In genomic region chr18:31565782-31566512, GRCh38 we compare ENCODE assay signal across 23 cellular contexts. TPM values are rescaled to one million over a fixed set of nuclear protein-coding genes. Genes with fewer than 3 reads are reported as not detected.
A peak's percentile ranks its signal among the peaks of the same experiment; 100 is the strongest.
DNase-seq lines count a peak whose midpoint lies in the region; ATAC-seq, FAIRE-seq and TF ChIP-seq lines count a peak whose summit lies in the region.
"Had no signal": no experiment of that assay in that cellular context is flagged by ENCODE, and none has a peak within 500 bp of the region (broad histone marks: within the 10 kb centered on the region; RNA-seq: fewer than 3 reads in every experiment).

No MANE protein-coding gene starts in this region.

- TF ChIP-seq POLR2A in HCT116 (IDR thresholded peaks at IDR 0.05; ENCODE audit: borderline replicate concordance, extremely low read depth, insufficient read depth, insufficient read length) (no peak), GM18505 (IDR thresholded peaks at IDR 0.05; ENCODE audit: borderline replicate concordance, extremely low read depth, insufficient read depth, insufficient read length) (no peak)

- DNase-seq in HCT116 (ENCODE audit: low read depth, low spot score) (no peak), neuronal stem cell (ENCODE audit: low spot score) (no peak), AG08396 (ENCODE audit: low spot score) (no peak), NCI-H1930 (lab: John Stamatoyannopoulos, UW) (no peak)
- DNase-seq: Calu3; CD8-positive, alpha-beta T cell; EL; HFFc6; NCI-H1092 treated with DMSO at 0.1 percent for 48 hours; NCI-H146; NCI-H2081; NCI-H446 treated with DMSO at 0.1 percent for 48 hours; PC-3; RPMI8226; SHP77 treated with DMSO at 0.1 percent for 48 hours had no signal

- H3K27me3 ChIP-seq in HCT116 (ENCODE audit: insufficient read depth, low read length), result no peaks in the 10 kb centered on the region
- no peaks in the 10 kb centered on the region for H3K27me3 ChIP-seq in neuronal stem cell (ENCODE audit: control insufficient read depth in 3 of 3, insufficient read depth in 3 of 3, low read depth in 1 of 3, low read length in 3 of 3)
- H3K27me3 ChIP-seq: BLaER1 treated with 17β-estradiol and CSF1 and Interleukin-3, amounts not matched to agents 10 nM and 100 nM had no signal

- H3K9ac ChIP-seq in HCT116 (ENCODE audit: low read length) (no peak overlapping the region), neuronal stem cell (ENCODE audit: low read depth, low read length, poor library complexity) (no peak overlapping the region)
- H3K9ac ChIP-seq: BLaER1 treated with 17β-estradiol and CSF1 and Interleukin-3, amounts not matched to agents 10 nM and 100 nM had no signal

- H2BK120ac ChIP-seq in neuronal stem cell (ENCODE audit: low read depth, low read length), result no peak overlapping the region

- H2BK12ac ChIP-seq in neuronal stem cell (ENCODE audit: low read length), result no peak overlapping the region

- peak; percentile 60 for FAIRE-seq in islet of Langerhans (lab: Jason Lieb, UNC)
- FAIRE-seq: GM12891, H54 had no signal

- H3K4me1 ChIP-seq in HCT116 (ENCODE audit: control insufficient read depth in 1 of 2, insufficient read depth in 2 of 2, low read length in 2 of 2) (no peaks in the 10 kb centered on the region), neuronal stem cell (ENCODE audit: control insufficient read depth in 2 of 2, insufficient read depth in 1 of 2, low read depth in 1 of 2, low read length in 2 of 2) (peaks cover 0 to 2% of the 10 kb centered on the region in 2 donors)
- H3K4me1 ChIP-seq: BLaER1 treated with 17β-estradiol and CSF1 and Interleukin-3, amounts not matched to agents 10 nM and 100 nM had no signal

- no peak overlapping the region for H4K91ac ChIP-seq in neuronal stem cell (ENCODE audit: low read depth, low read length, poor library complexity)

- H4K8ac ChIP-seq in neuronal stem cell (ENCODE audit: low read depth, low read length), result no peak overlapping the region

- H2AK5ac ChIP-seq in neuronal stem cell (ENCODE audit: low read depth, low read length), result no peak overlapping the region

- POLR2A ChIA-PET in HCT116 (lab: Charles Lee), result no interaction called here

- H3K9me3 ChIP-seq in HCT116 (ENCODE audit: control insufficient read depth in 1 of 2, insufficient read depth in 1 of 2, low read depth in 1 of 2, low read length in 2 of 2) (no peaks in the 10 kb centered on the region), neuronal stem cell (replicated peaks in 1 of 2; ENCODE audit: control insufficient read depth in 2 of 2, insufficient read depth in 1 of 2, low read depth in 1 of 2, low read length in 2 of 2) (no peaks in the 10 kb centered on the region)
- H3K9me3 ChIP-seq: BLaER1 treated with 17β-estradiol and CSF1 and Interleukin-3, amounts not matched to agents 10 nM and 100 nM had no signal

- H3K9me2 ChIP-seq in HCT116 (ENCODE audit: insufficient read depth), result no peaks in the 10 kb centered on the region

- no peak overlapping the region for H2BK15ac ChIP-seq in neuronal stem cell (ENCODE audit: low read length)

- peak in 1 of 3 experiments; percentile 19; a peak in 1 of 6 replicates for TF ChIP-seq CTCF in HCT116 (IDR thresholded peaks at IDR 0.05 in 2 of 3, conservative IDR thresholded peaks at IDR 0.05 in 1 of 3; ENCODE audit: borderline replicate concordance in 1 of 3, insufficient read depth in 1 of 3, low read depth in 2 of 3, low read length in 2 of 3)
- 0 out of 2 replicates have a peak, but pooled peaks have one; percentile 13 for TF ChIP-seq CTCF in VCaP (conservative IDR thresholded peaks at IDR 0.05)

- no peak overlapping the region for H3K23ac ChIP-seq in neuronal stem cell (ENCODE audit: low read depth, low read length, poor library complexity)

- H3K4me2 ChIP-seq in HCT116 (ENCODE audit: low read length) (no peak overlapping the region), neuronal stem cell (ENCODE audit: insufficient read depth, low read length, poor library complexity, severe bottlenecking) (no peak overlapping the region)
- H3K4me2 ChIP-seq: BLaER1 treated with 17β-estradiol and CSF1 and Interleukin-3, amounts not matched to agents 10 nM and 100 nM had no signal

- H4K20me1 ChIP-seq in HCT116 (ENCODE audit: insufficient read depth), result no peaks in the 10 kb centered on the region
- H4K20me1 ChIP-seq: BLaER1 treated with 17β-estradiol and CSF1 and Interleukin-3, amounts not matched to agents 10 nM and 100 nM had no signal

- no TSS peak for BruUV-seq in HCT116 (replicated peaks; lab: Mats Ljungman, UMichigan)

- ATAC-seq in HCT116 (no peak), GM18502 (IDR thresholded peaks at IDR 0.05; ENCODE audit: poor library complexity, unreplicated experiment) (no peak), GM18505 (IDR thresholded peaks at IDR 0.05; ENCODE audit: unreplicated experiment) (no peak)
- ATAC-seq: CD8-positive, alpha-beta T cell; PC-3 had no signal

- intact Hi-C loops in HCT116 (cut with micrococcal nuclease), result no loop called here

- peak overlapping the region; percentile 39 for H3K14ac ChIP-seq in neuronal stem cell (ENCODE audit: low read length)

- H3K27ac ChIP-seq in HCT116 (ENCODE audit: low read depth, low read length) (no peak overlapping the region), VCaP (no peak overlapping the region), neuronal stem cell (replicated peaks; ENCODE audit: low read length) (no peak overlapping the region)
- H3K27ac ChIP-seq: BLaER1 treated with 17β-estradiol and CSF1 and Interleukin-3, amounts not matched to agents 10 nM and 100 nM had no signal

- H3K36me3 ChIP-seq in HCT116 (ENCODE audit: control insufficient read depth in 1 of 2, insufficient read depth in 2 of 2, low read length in 2 of 2) (no peaks in the 10 kb centered on the region), neuronal stem cell (replicated peaks in 1 of 2; ENCODE audit: control insufficient read depth in 2 of 2, insufficient read depth in 2 of 2, low read length in 2 of 2) (no peaks in the 10 kb centered on the region)
- H3K36me3 ChIP-seq: BLaER1 treated with 17β-estradiol and CSF1 and Interleukin-3, amounts not matched to agents 10 nM and 100 nM had no signal

- no peak overlapping the region for H2BK5ac ChIP-seq in neuronal stem cell (ENCODE audit: low read length)

- WGBS in neuronal stem cell (ENCODE audit: extremely low coverage in 2 of 2, insufficient read length in 2 of 2, insufficient replicate concordance in 1 of 2), 2 donors, result no CpG with 5 or more reads among the region's 10 CpGs

- H3K4me3 ChIP-seq in HCT116 (replicated peaks in 1 of 2; ENCODE audit: low read depth in 1 of 2, low read length in 2 of 2) (no peak overlapping the region), neuronal stem cell (ENCODE audit: low read length in 2 of 2) (no peak overlapping the region)
- H3K4me3 ChIP-seq: BLaER1 treated with 17β-estradiol and CSF1 and Interleukin-3, amounts not matched to agents 10 nM and 100 nM had no signal

- H2AFZ ChIP-seq in HCT116 (ENCODE audit: low read depth, low read length, poor library complexity, severe bottlenecking) (no peak overlapping the region), neuronal stem cell (ENCODE audit: low read length) (peak overlapping the region; percentile 7)

- H3K4ac ChIP-seq in neuronal stem cell (ENCODE audit: low read length), result no peak overlapping the region

- no peaks in the 10 kb centered on the region for H3K79me1 ChIP-seq in neuronal stem cell (ENCODE audit: low read depth, low read length)

- CTCF ChIA-PET in HCT116 (lab: Charles Lee), result interaction anchor here (1.0 to 1.1 kb wide), 2 partner anchors 141 to 254 kb away, joined by 3 read pairs; no protein-coding TSS in a partner anchor

- no peak overlapping the region for H3K18ac ChIP-seq in neuronal stem cell (ENCODE audit: low read length)

- H3K79me2 ChIP-seq in HCT116 (ENCODE audit: insufficient read depth, low read length), result no peaks in the 10 kb centered on the region

- peak; percentile 43; the same call in 1 of the 2 replicates for TF ChIP-seq RAD21 in HCT116 (IDR thresholded peaks at IDR 0.05; ENCODE audit: low read depth)

- RAD21 ChIA-PET in HCT116 (lab: Charles Lee; ENCODE audit: low non-redundant PET in 1 of 2, low total read pairs in 2 of 2, uncharacterized antibody in 2 of 2, unreplicated experiment in 2 of 2), result no interaction called here

TF ChIP-seq in HCT116, 20 proteins besides CTCF, POLR2A, EP300 and RAD21 (continues in another document):
- TF ChIP-seq CBX3 (IDR thresholded peaks at IDR 0.05; ENCODE audit: low read depth) (no peak), ZNF274 (IDR thresholded peaks at IDR 0.05; ENCODE audit: low read depth, low read length) (no peak), TCF7L2 (IDR thresholded peaks at IDR 0.05; ENCODE audit: borderline replicate concordance, extremely low read depth, insufficient read depth, insufficient read length) (no peak), FOSL1 (IDR thresholded peaks at IDR 0.05; ENCODE audit: low read depth) (no peak), YY1 (IDR thresholded peaks at IDR 0.05; ENCODE audit: extremely low read depth, insufficient replicate concordance, low read depth, low read length) (no peak), SIN3A (IDR thresholded peaks at IDR 0.05; ENCODE audit: low read depth) (no peak), SP1 (IDR thresholded peaks at IDR 0.05; ENCODE audit: low read depth) (no peak), REST (IDR thresholded peaks at IDR 0.05; ENCODE audit: low read depth) (no peak), ZFX (IDR thresholded peaks at IDR 0.05) (no peak)

RNA-seq across cellular contexts. Expression of gene TTR, which starts 25.7 kb away (rescaled TPM):
- total RNA-seq in HCT116 (2021; ENCODE audit: unreplicated experiment), result 1.2 TPM
- polyA plus RNA-seq in HCT116 (2012), result not detected in 2 replicates
- not detected for polyA plus RNA-seq in neuronal stem cell (2013, experiment 1 of 2)
- not detected for polyA plus RNA-seq in neuronal stem cell (2013, experiment 2 of 2)
- total RNA-seq: A673; CD8-positive, alpha-beta T cell; HFFc6; PC-3 had no signal
